Comparison of ENCODE assay signal across 2 cellular contexts in genomic region chr1:44139565-44139964, GRCh38.
TF ChIP-seq lines count a peak whose summit lies in the region.

No MANE protein-coding gene starts in this region.

TF ChIP-seq in HEK293, 187 proteins besides CTCF, POLR2A, EP300 and RAD21:
- TF ChIP-seq GLIS1 (tag by site-specific recombination; IDR thresholded peaks at IDR 0.05): peak; percentile 75

TF ChIP-seq in K562, 482 proteins besides CTCF, POLR2A, EP300 and RAD21:
- TF ChIP-seq HMBOX1 (IDR thresholded peaks at IDR 0.05): peak; percentile 32; the same call in 1 of the 2 replicates
TF ChIP-seq in K562: peak in this region for 1; not testable (repeated sequence) for 481.
